ENCODE assay signal across 21 cellular contexts in genomic region chr12:14435627-14436026, GRCh38.
DNase-seq lines count a peak whose midpoint lies in the region; ATAC-seq and TF ChIP-seq lines count a peak whose summit lies in the region.
"Had no signal": no experiment of that assay in that cellular context is flagged by ENCODE, and none has a peak within 500 bp of the region (broad histone marks: within the 10 kb centered on the region; RNA-seq: fewer than 3 reads in every experiment).

No MANE protein-coding gene starts in this region.

- no peaks in the 10 kb centered on the region for H3K4me1 ChIP-seq in effector memory CD4-positive, alpha-beta T cell (ENCODE audit: control insufficient read depth, insufficient read depth, low read length, poor library complexity, severe bottlenecking)
- H3K4me1 ChIP-seq: Caco-2, HAP-1 had no signal

- DNase-seq in activated T-cell treated with anti-CD3 and anti-CD28 coated beads, Interleukin-2, amount 50 U/mL, for 72 hours: no peak
- DNase-seq in activated T-cell treated with anti-CD3 and anti-CD28 coated beads, Interleukin-2, amount 50 U/mL, for 1 hour: no peak
- DNase-seq in activated B cell treated with CpG ODN at 0.5 μM for 24 hours: no peak
- DNase-seq in central memory CD8-positive, alpha-beta T cell (ENCODE audit: low spot score in 2 of 2): no peak
- no peak for DNase-seq in hippocampal formation (lab: John Stamatoyannopoulos, UW)
- no peak for DNase-seq in effector memory CD4-positive, alpha-beta T cell
- DNase-seq: Caco-2; CD8-positive, alpha-beta T cell; GOT3; HFFc6; KBM-7; MV-4-11; NCI-H1105; NCI-H146; NCI-H1930; NCI-H446; NCI-H524 treated with DMSO at 0.1 percent for 48 hours; NCI-H774 had no signal

- H3K9me3 Mint-ChIP-seq in activated T-cell treated with anti-CD3 and anti-CD28 coated beads, Interleukin-2, amount 50 U/mL, for 72 hours: peaks cover under 1% of the 10 kb centered on the region in 2 donors
- no peaks in the 10 kb centered on the region for H3K9me3 Mint-ChIP-seq in activated B cell treated with CpG ODN at 0.5 μM for 24 hours
- no peaks in the 10 kb centered on the region for H3K9me3 Mint-ChIP-seq in central memory CD8-positive, alpha-beta T cell
- H3K9me3 Mint-ChIP-seq: HFFc6 had no signal

- peak overlapping the region in 1 of 2 donors; percentile 45 for H3K4me3 Mint-ChIP-seq in activated T-cell treated with anti-CD3 and anti-CD28 coated beads, Interleukin-2, amount 50 U/mL, for 72 hours
- H3K4me3 Mint-ChIP-seq in activated B cell treated with CpG ODN at 0.5 μM for 24 hours: no peak overlapping the region
- H3K4me3 Mint-ChIP-seq in central memory CD8-positive, alpha-beta T cell: no peak overlapping the region
- H3K4me3 Mint-ChIP-seq: CD8-positive, alpha-beta T cell; HFFc6 had no signal

- intact Hi-C loops in activated B cell treated with CpG ODN at 0.5 μM for 24 hours (cut with micrococcal nuclease): no loop called here

- no peaks in the 10 kb centered on the region for H3K9me3 ChIP-seq in effector memory CD4-positive, alpha-beta T cell (ENCODE audit: control insufficient read depth, low read length)
- H3K9me3 ChIP-seq: Caco-2, HAP-1 had no signal

- H3K4me3 ChIP-seq in effector memory CD4-positive, alpha-beta T cell (ENCODE audit: insufficient read depth, low read depth, low read length, poor library complexity, severe bottlenecking): no peak overlapping the region
- H3K4me3 ChIP-seq: HAP-1 had no signal

- H3K27ac Mint-ChIP-seq in activated T-cell treated with anti-CD3 and anti-CD28 coated beads, Interleukin-2, amount 50 U/mL, for 72 hours: peak overlapping the region; percentile 92
- H3K27ac Mint-ChIP-seq in activated B cell treated with CpG ODN at 0.5 μM for 24 hours: peak overlapping the region; percentile 7
- peak overlapping the region; percentile 35 for H3K27ac Mint-ChIP-seq in central memory CD8-positive, alpha-beta T cell (ENCODE audit: low read depth)
- H3K27ac Mint-ChIP-seq: HFFc6 had no signal

- H3K36me3 ChIP-seq in effector memory CD4-positive, alpha-beta T cell (ENCODE audit: control insufficient read depth, insufficient read depth, low read length): peaks cover 56% of the 10 kb centered on the region

- H3K27me3 Mint-ChIP-seq in activated T-cell treated with anti-CD3 and anti-CD28 coated beads, Interleukin-2, amount 50 U/mL, for 72 hours (ENCODE audit: low read depth): no peaks in the 10 kb centered on the region
- H3K27me3 Mint-ChIP-seq in activated B cell treated with CpG ODN at 0.5 μM for 24 hours: no peaks in the 10 kb centered on the region
- no peaks in the 10 kb centered on the region for H3K27me3 Mint-ChIP-seq in central memory CD8-positive, alpha-beta T cell

- POLR2A ChIA-PET in activated B cell treated with CpG ODN at 0.5 μM for 24 hours (lab: Charles Lee): interaction anchor here (0.6 kb wide), 1 partner anchor 31 kb away, joined by 3 read pairs; no protein-coding TSS in a partner anchor

- CTCF ChIA-PET in activated B cell treated with CpG ODN at 0.5 μM for 24 hours (lab: Charles Lee): no interaction called here

- H3K4me1 Mint-ChIP-seq in activated T-cell treated with anti-CD3 and anti-CD28 coated beads, Interleukin-2, amount 50 U/mL, for 72 hours (ENCODE audit: low read depth): peaks cover 33% of the 10 kb centered on the region
- H3K4me1 Mint-ChIP-seq in activated B cell treated with CpG ODN at 0.5 μM for 24 hours: peaks cover 13% of the 10 kb centered on the region
- peaks cover 35% of the 10 kb centered on the region for H3K4me1 Mint-ChIP-seq in central memory CD8-positive, alpha-beta T cell

- no peak for TF ChIP-seq CTCF in activated B cell treated with CpG ODN at 0.5 μM for 24 hours (IDR thresholded peaks at IDR 0.05)

- H3K36me3 Mint-ChIP-seq in activated T-cell treated with anti-CD3 and anti-CD28 coated beads, Interleukin-2, amount 50 U/mL, for 72 hours (ENCODE audit: insufficient read depth in 2 of 2): peaks cover 21 to 50% of the 10 kb centered on the region in 2 donors
- peaks cover 67% of the 10 kb centered on the region for H3K36me3 Mint-ChIP-seq in activated B cell treated with CpG ODN at 0.5 μM for 24 hours (ENCODE audit: low read depth)
- H3K36me3 Mint-ChIP-seq in central memory CD8-positive, alpha-beta T cell (ENCODE audit: insufficient read depth): peaks cover 59% of the 10 kb centered on the region

- ATAC-seq in activated T-cell treated with anti-CD3 and anti-CD28 coated beads, Interleukin-2, amount 50 U/mL, for 72 hours (replicated peaks in 1 of 2): peak in 1 of 2 donors; percentile 66
- ATAC-seq in activated B cell treated with CpG ODN at 0.5 μM for 24 hours (ENCODE audit: low read depth): no peak
- ATAC-seq in central memory CD8-positive, alpha-beta T cell (replicated peaks; ENCODE audit: extremely low read depth, poor library complexity, severe bottlenecking): no peak
- no peak for ATAC-seq in HG02642 (IDR thresholded peaks at IDR 0.05; ENCODE audit: poor library complexity, unreplicated experiment)
- ATAC-seq: CD8-positive, alpha-beta T cell had no signal

- H3K27ac ChIP-seq in effector memory CD4-positive, alpha-beta T cell (ENCODE audit: insufficient read depth, low read length, poor library complexity, severe bottlenecking): no peak overlapping the region
- H3K27ac ChIP-seq: C4-2B had no signal

- H3K27me3 ChIP-seq in effector memory CD4-positive, alpha-beta T cell (replicated peaks; ENCODE audit: control insufficient read depth, insufficient read depth, low read length, poor library complexity, severe bottlenecking): no peaks in the 10 kb centered on the region

Comparison
In these comparisons a context has a peak if more than half of its experiments do, and no peak if none do; other contexts are left out.
1. H3K27ac Mint-ChIP-seq: peak in every context shown above with its lines; median percentile 92 in activated T-cell treated with anti-CD3 and anti-CD28 coated beads, Interleukin-2, amount 50 U/mL, for 72 hours; 35 in central memory CD8-positive, alpha-beta T cell; 7 in activated B cell treated with CpG ODN at 0.5 μM for 24 hours.